In genomic region chr12:89709994-89710872, GRCh38 we compare ENCODE assay signal across 8 cellular contexts. TPM values are rescaled to one million over a fixed set of nuclear protein-coding genes. Genes with fewer than 3 reads are reported as not detected.
DNase-seq lines count a peak whose midpoint lies in the region; ATAC-seq and TF ChIP-seq lines count a peak whose summit lies in the region.

No MANE protein-coding gene starts in this region.

- H3K27me3 ChIP-seq in osteoblast (ENCODE audit: insufficient read depth, low read length): no peaks in the 10 kb centered on the region

- ATAC-seq in GM21825 (IDR thresholded peaks at IDR 0.05; ENCODE audit: unreplicated experiment) (no peak), HG02623 (IDR thresholded peaks at IDR 0.05; ENCODE audit: unreplicated experiment) (no peak)

- no peaks in the 10 kb centered on the region for H3K36me3 ChIP-seq in osteoblast (ENCODE audit: insufficient read depth, low read length)

- H3K4me3 ChIP-seq in osteoblast (ENCODE audit: insufficient read depth, low read length): peak overlapping the region; percentile 94

- no peaks in the 10 kb centered on the region for H3K27me3 Mint-ChIP-seq in IgD-negative memory B cell
- peaks cover 49% of the 10 kb centered on the region for H3K27me3 Mint-ChIP-seq in activated T-helper 2 cell treated with anti-CD3 and anti-CD28 coated beads, Interferon-gamma antibody, Interleukin-2, Interleukin-4, amounts not matched to agents 10 μg/mL and 5 μg/mL and 100 μg/mL, durations not matched to agents 14 hours and 24 hours and 36 hours (ENCODE audit: low read depth)

- peak overlapping the region; percentile 94 for H3K4me2 ChIP-seq in osteoblast (ENCODE audit: insufficient read depth, low read length)

- intact Hi-C loops in activated T-helper 2 cell treated with anti-CD3 and anti-CD28 coated beads, Interferon-gamma antibody, Interleukin-2, Interleukin-4, amounts not matched to agents 10 μg/mL and 5 μg/mL and 100 μg/mL, durations not matched to agents 14 hours and 24 hours and 36 hours (cut with micrococcal nuclease): loop anchor here (1.0 to 10.0 kb wide), 14 partner anchors 46 to 1568 kb away; partner anchors contain the start of genes CEP290 and TMTC3
- intact Hi-C loops in head of caudate nucleus (cut with DNase I): loop anchor here (5.0 kb wide), 1 partner anchor 163 kb away; no protein-coding TSS in a partner anchor

- peak in 3 of 4 experiments; percentile 36 to 52 (median 41) for DNase-seq in activated naive CD4-positive, alpha-beta T cell (lab: John Stamatoyannopoulos, UW)
- DNase-seq in activated naive CD4-positive, alpha-beta T cell treated with Interleukin-2 at 50 U/mL for 16 hours: no peak
- DNase-seq in activated T-helper 2 cell treated with anti-CD3 and anti-CD28 coated beads, Interferon-gamma antibody, Interleukin-2, Interleukin-4, amounts not matched to agents 10 μg/mL and 5 μg/mL and 100 μg/mL, durations not matched to agents 14 hours and 24 hours and 36 hours (ENCODE audit: low spot score): no peak
- peak; percentile 21 to 85 (median 66) for DNase-seq in head of caudate nucleus
- peak; percentile 87 for DNase-seq in osteoblast (ENCODE audit: insufficient read length, low spot score, missing footprints)

- H4K20me1 ChIP-seq in osteoblast (ENCODE audit: insufficient read depth, low read length): peaks cover 15% of the 10 kb centered on the region

- H3K4me3 Mint-ChIP-seq in IgD-negative memory B cell: peak overlapping the region; percentile 92 to 100 (median 98)
- H3K4me3 Mint-ChIP-seq in activated T-helper 2 cell treated with anti-CD3 and anti-CD28 coated beads, Interferon-gamma antibody, Interleukin-2, Interleukin-4, amounts not matched to agents 10 μg/mL and 5 μg/mL and 100 μg/mL, durations not matched to agents 14 hours and 24 hours and 36 hours (ENCODE audit: low read depth): peak overlapping the region; percentile 82

- peak overlapping the region; percentile 97 for H3K27ac ChIP-seq in osteoblast (ENCODE audit: low read depth, low read length)

- H3K9me3 ChIP-seq in osteoblast (ENCODE audit: low read depth, low read length): no peaks in the 10 kb centered on the region

- H3K9me3 Mint-ChIP-seq in IgD-negative memory B cell: peaks cover 4 to 10% (median 5%) of the 10 kb centered on the region in 3 donors
- peaks cover 5% of the 10 kb centered on the region for H3K9me3 Mint-ChIP-seq in activated T-helper 2 cell treated with anti-CD3 and anti-CD28 coated beads, Interferon-gamma antibody, Interleukin-2, Interleukin-4, amounts not matched to agents 10 μg/mL and 5 μg/mL and 100 μg/mL, durations not matched to agents 14 hours and 24 hours and 36 hours

- H3K4me1 Mint-ChIP-seq in IgD-negative memory B cell: peaks cover 16 to 37% (median 19%) of the 10 kb centered on the region in 3 donors
- H3K4me1 Mint-ChIP-seq in activated T-helper 2 cell treated with anti-CD3 and anti-CD28 coated beads, Interferon-gamma antibody, Interleukin-2, Interleukin-4, amounts not matched to agents 10 μg/mL and 5 μg/mL and 100 μg/mL, durations not matched to agents 14 hours and 24 hours and 36 hours (ENCODE audit: low read depth): peaks cover 34% of the 10 kb centered on the region

- H3K79me2 ChIP-seq in osteoblast (ENCODE audit: insufficient read depth, low read length): peaks cover 43% of the 10 kb centered on the region

- peaks cover 25% of the 10 kb centered on the region for H3K4me1 ChIP-seq in osteoblast (ENCODE audit: insufficient read depth, low read length)

- H3K27ac Mint-ChIP-seq in IgD-negative memory B cell: peak overlapping the region; percentile 94 to 100 (median 98)
- peak overlapping the region; percentile 83 for H3K27ac Mint-ChIP-seq in activated T-helper 2 cell treated with anti-CD3 and anti-CD28 coated beads, Interferon-gamma antibody, Interleukin-2, Interleukin-4, amounts not matched to agents 10 μg/mL and 5 μg/mL and 100 μg/mL, durations not matched to agents 14 hours and 24 hours and 36 hours

- H3K36me3 Mint-ChIP-seq in IgD-negative memory B cell: peaks cover 8% of the 10 kb centered on the region
- H3K36me3 Mint-ChIP-seq in activated T-helper 2 cell treated with anti-CD3 and anti-CD28 coated beads, Interferon-gamma antibody, Interleukin-2, Interleukin-4, amounts not matched to agents 10 μg/mL and 5 μg/mL and 100 μg/mL, durations not matched to agents 14 hours and 24 hours and 36 hours (ENCODE audit: low read depth): peaks cover 3% of the 10 kb centered on the region

- H2AFZ ChIP-seq in osteoblast (ENCODE audit: low read length): peak overlapping the region; percentile 66

- no peak for TF ChIP-seq CTCF in osteoblast (IDR thresholded peaks at IDR 0.05; ENCODE audit: extremely low read depth, low read depth, low read length)

RNA-seq across cellular contexts. Expression of gene ATP2B1, which starts 1.6 kb away (rescaled TPM):
- polyA plus RNA-seq in IgD-negative memory B cell: 102 TPM
- total RNA-seq in activated T-helper 2 cell treated with anti-CD3 and anti-CD28 coated beads, Interferon-gamma antibody, Interleukin-2, Interleukin-4, amounts not matched to agents 10 μg/mL and 5 μg/mL and 100 μg/mL, durations not matched to agents 14 hours and 24 hours and 36 hours: 19.0 and 21.0 TPM in 2 replicates
- 89.3 and 99.9 TPM in 2 replicates for total RNA-seq in osteoblast

Comparison
In these comparisons a context has a peak if more than half of its experiments do, and no peak if none do; other contexts are left out.
1. DNase-seq: peak in activated naive CD4-positive, alpha-beta T cell (3 of 4), head of caudate nucleus (42 of 42) and osteoblast (single experiment); none in activated naive CD4-positive, alpha-beta T cell treated with Interleukin-2 at 50 U/mL for 16 hours (single experiment) and activated T-helper 2 cell treated with anti-CD3 and anti-CD28 coated beads, Interferon-gamma antibody, Interleukin-2, Interleukin-4, amounts not matched to agents 10 μg/mL and 5 μg/mL and 100 μg/mL, durations not matched to agents 14 hours and 24 hours and 36 hours (single experiment).